Comparison of ENCODE assay signal across 1 cellular context in genomic region chr4:32460972-32461371, GRCh38.
TF ChIP-seq lines count a peak whose summit lies in the region.

No MANE protein-coding gene starts in this region.

TF ChIP-seq in HepG2, 621 proteins besides CTCF, POLR2A, EP300 and RAD21 (continued from another document):
- no peak for TF ChIP-seq ZNF576 (CRISPR knock-in tag; IDR thresholded peaks at IDR 0.05)
- TF ChIP-seq AGO2 (optimal IDR thresholded peaks at IDR 0.05; ENCODE audit: low read depth, low read length): no peak
- TF ChIP-seq GTF2F1 (IDR thresholded peaks at IDR 0.05; ENCODE audit: low read length): no peak
- no peak for TF ChIP-seq PBX3 (CRISPR knock-in tag; IDR thresholded peaks at IDR 0.05; ENCODE audit: borderline replicate concordance)
TF ChIP-seq in HepG2: peak in this region for 1.
